Comparison of ENCODE assay signal across 8 cellular contexts in the genomic region with DNA sequence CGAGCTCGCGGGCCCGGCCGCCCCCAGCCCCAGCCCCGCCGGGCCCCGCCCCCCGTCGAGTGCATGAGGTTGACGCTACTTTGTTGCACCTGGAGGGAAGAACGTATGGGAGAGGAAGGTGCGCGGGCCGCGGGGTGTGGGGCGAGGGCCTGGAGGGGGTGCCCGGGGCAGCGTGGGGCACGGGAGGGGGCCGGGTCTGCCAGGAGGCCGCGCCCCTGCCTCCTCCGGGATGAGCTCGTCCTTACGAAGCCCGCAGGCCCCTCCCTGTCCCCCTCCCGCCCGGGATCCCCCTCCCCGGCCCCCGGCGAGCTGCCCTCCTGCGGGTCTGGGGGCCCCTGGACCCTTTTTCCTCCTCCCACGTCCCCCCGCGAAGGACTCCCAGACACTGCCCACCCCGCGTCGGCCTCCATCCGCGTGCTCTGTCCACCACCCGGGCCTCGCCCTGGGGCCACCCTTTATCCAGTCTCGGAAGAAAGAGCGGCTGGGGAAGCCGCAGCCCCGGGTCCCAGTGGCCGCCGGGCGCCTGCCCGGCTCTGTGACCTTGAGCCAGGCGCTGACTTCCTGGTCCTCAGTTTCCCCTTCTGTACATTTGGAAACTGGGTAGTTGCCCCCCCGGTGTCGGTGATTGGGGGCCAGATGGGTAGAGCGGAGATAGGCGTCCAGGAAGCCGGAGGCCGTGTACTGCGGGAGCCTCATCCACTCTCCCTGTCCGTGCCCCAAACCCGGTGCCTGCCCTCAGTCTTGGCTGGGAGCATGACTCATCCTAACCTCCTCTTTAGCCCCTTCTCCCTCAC. TPM values are rescaled to one million over a fixed set of nuclear protein-coding genes. Genes with fewer than 3 reads are reported as not detected.
DNase-seq lines count a peak whose midpoint lies in the region; ATAC-seq and TF ChIP-seq lines count a peak whose summit lies in the region.

No MANE protein-coding gene starts in this region.

- H3K9me3 ChIP-seq in right lobe of liver, result no peaks in the 10 kb centered on the region

- in situ Hi-C loops in SK-MEL-5 (cut with HindIII; ENCODE audit: low pct_unique_long_range_greater_than_20kb, low sequenced_read_pairs), result loop anchor here (25.0 kb wide), 1 partner anchor 103 kb away; no protein-coding TSS in a partner anchor
- in situ Hi-C loops in GM13977 (cut with MboI; ENCODE audit: low pct_unique_long_range_greater_than_20kb, low sequenced_read_pairs, unreplicated experiment), result loop anchor here (25.0 kb wide), 1 partner anchor 103 kb away; no protein-coding TSS in a partner anchor

- peak; percentile 46 for ATAC-seq in GM21390 (IDR thresholded peaks at IDR 0.05; ENCODE audit: unreplicated experiment)
- peak; percentile 12 to 48 (median 21) for ATAC-seq in right lobe of liver
- peak; percentile 78 for ATAC-seq in stimulated activated naive CD8-positive, alpha-beta T cell treated with anti-CD3 and anti-CD28 coated beads, Interleukin-15, amount 100 ng/mL, for 72 hours

- peak overlapping the region; percentile 86 for H3K4me3 Mint-ChIP-seq in Calu3 (ENCODE audit: low read depth, unreplicated experiment)
- H3K4me3 Mint-ChIP-seq in stimulated activated naive CD8-positive, alpha-beta T cell treated with anti-CD3 and anti-CD28 coated beads, Interleukin-15, amount 100 ng/mL, for 72 hours, result peak overlapping the region; percentile 88 to 95

- H3K4me3 ChIP-seq in choroid plexus epithelial cell (ENCODE audit: low read depth, low read length), result peak overlapping the region; percentile 66
- peak overlapping the region; percentile 56 to 69 (median 65) for H3K4me3 ChIP-seq in right lobe of liver

- TF ChIP-seq CTCF in Calu3 (IDR thresholded peaks at IDR 0.05; ENCODE audit: unreplicated experiment) (no peak), choroid plexus epithelial cell (conservative IDR thresholded peaks at IDR 0.05; ENCODE audit: low read depth, low read length) (no peak), right lobe of liver (IDR thresholded peaks at IDR 0.05) (no peak), GM13977 (IDR thresholded peaks at IDR 0.05; ENCODE audit: extremely low read depth, insufficient read depth, missing control alignments) (no peak)

- H3K27ac ChIP-seq in right lobe of liver, result no peak overlapping the region

- intact Hi-C loops in Calu3 (cut with micrococcal nuclease; ENCODE audit: unreplicated experiment) (no loop called here), right lobe of liver (cut with DNase I) (loop anchor here in 1 of 2 donors (10.0 kb wide), 1 partner anchor 91 kb away; a partner anchor contains a TSS)

- no peaks in the 10 kb centered on the region for H3K9me3 Mint-ChIP-seq in Calu3 (ENCODE audit: low read depth, unreplicated experiment)
- no peaks in the 10 kb centered on the region for H3K9me3 Mint-ChIP-seq in stimulated activated naive CD8-positive, alpha-beta T cell treated with anti-CD3 and anti-CD28 coated beads, Interleukin-15, amount 100 ng/mL, for 72 hours

- peak overlapping the region; percentile 66 for H3K27ac Mint-ChIP-seq in Calu3 (ENCODE audit: unreplicated experiment)
- H3K27ac Mint-ChIP-seq in stimulated activated naive CD8-positive, alpha-beta T cell treated with anti-CD3 and anti-CD28 coated beads, Interleukin-15, amount 100 ng/mL, for 72 hours, result peak overlapping the region; percentile 92 to 95

- no peak for TF ChIP-seq POLR2A in right lobe of liver (IDR thresholded peaks at IDR 0.05)

- peaks cover 0 to 12% (median 0%) of the 10 kb centered on the region in 4 donors for H3K4me1 ChIP-seq in right lobe of liver

- CTCF ChIA-PET in Calu3 (lab: Charles Lee), result interaction anchor here (0.5 to 1.4 kb wide), 3 partner anchors 10 to 109 kb away, joined by 4 to 7 read pairs (median 5); no protein-coding TSS in a partner anchor

- DNase-seq in Calu3 (peak; percentile 38), HT1080 (ENCODE audit: low read depth) (peak; percentile 52), SK-MEL-5 (ENCODE audit: low read depth, low spot score) (peak; percentile 29), choroid plexus epithelial cell (ENCODE audit: low read depth) (peak; percentile 39), right lobe of liver (peak in 1 of 3 donors; percentile 68), GM13977 (ENCODE audit: low spot score) (no peak)
- DNase-seq in stimulated activated naive CD8-positive, alpha-beta T cell treated with anti-CD3 and anti-CD28 coated beads, Interleukin-15, amount 100 ng/mL, for 72 hours, result peak in 1 of 2 donors; percentile 38

- no peaks in the 10 kb centered on the region for H3K4me1 Mint-ChIP-seq in Calu3 (ENCODE audit: low read depth, unreplicated experiment)
- H3K4me1 Mint-ChIP-seq in stimulated activated naive CD8-positive, alpha-beta T cell treated with anti-CD3 and anti-CD28 coated beads, Interleukin-15, amount 100 ng/mL, for 72 hours, result peaks cover 24% of the 10 kb centered on the region

- no peaks in the 10 kb centered on the region for H3K27me3 Mint-ChIP-seq in Calu3 (ENCODE audit: unreplicated experiment)
- H3K27me3 Mint-ChIP-seq in stimulated activated naive CD8-positive, alpha-beta T cell treated with anti-CD3 and anti-CD28 coated beads, Interleukin-15, amount 100 ng/mL, for 72 hours, result no peaks in the 10 kb centered on the region

- no peaks in the 10 kb centered on the region for H3K36me3 ChIP-seq in right lobe of liver

- H3K27me3 ChIP-seq in right lobe of liver, result no peaks in the 10 kb centered on the region

- WGBS in right lobe of liver (ENCODE audit: insufficient coverage, low coverage, low lambda C conversion rate, missing lambda C conversion rate), result 14% methylated on average over 7 of the region's 61 CpGs

- BruUV-seq in Calu3 (replicated peaks; lab: Mats Ljungman, UMichigan), result no TSS peak

- peaks cover 46% of the 10 kb centered on the region for H3K36me3 Mint-ChIP-seq in Calu3 (ENCODE audit: insufficient read depth, unreplicated experiment)

RNA-seq across cellular contexts. Expression of a gene that starts 0.5 kb away (rescaled TPM):
- 32.2 and 34.4 TPM in 2 replicates for total RNA-seq in Calu3 (2022)
- total RNA-seq in HT1080 (2014; rRNA removed; shearing (Covaris generic)), result 36.5 and 46.6 TPM in 2 replicates
- 47.7 and 51.3 TPM in 2 replicates for polyA plus RNA-seq in HT1080 (2015; cell fraction: cytosol; rRNA removed)
- polyA plus RNA-seq in HT1080 (2015; cell fraction: nucleus; rRNA removed), result 31.0 and 36.1 TPM in 2 replicates
- total RNA-seq in SK-MEL-5 (2014; rRNA removed; shearing (Covaris generic)), result 26.4 and 28.8 TPM in 2 replicates
- 65.9 and 84.5 TPM in 2 replicates for polyA plus RNA-seq in SK-MEL-5 (2015; cell fraction: cytosol; rRNA removed)
- 24.6 and 35.7 TPM in 2 replicates for polyA plus RNA-seq in SK-MEL-5 (2015; cell fraction: nucleus; rRNA removed)
- 1 to 10 TPM; 3.1 to 9.9 (median 5.8) TPM for total RNA-seq in right lobe of liver

RNA-seq across cellular contexts. Expression of a gene that starts 56.2 kb away (rescaled TPM):
- 0.39 and 0.42 TPM in 2 replicates for total RNA-seq in Calu3 (2022)
- not detected in 2 replicates for total RNA-seq in HT1080 (2014; rRNA removed; shearing (Covaris generic))
- not detected in 2 replicates for polyA plus RNA-seq in HT1080 (2015; cell fraction: cytosol; rRNA removed)
- 0.05 TPM in 1 of 2 replicates, not detected in the other for polyA plus RNA-seq in HT1080 (2015; cell fraction: nucleus; rRNA removed)
- total RNA-seq in SK-MEL-5 (2014; rRNA removed; shearing (Covaris generic)), result not detected in 2 replicates
- polyA plus RNA-seq in SK-MEL-5 (2015; cell fraction: cytosol; rRNA removed), result not detected in 2 replicates
- 0.07 TPM in 1 of 2 replicates, not detected in the other for polyA plus RNA-seq in SK-MEL-5 (2015; cell fraction: nucleus; rRNA removed)
- 10 to 100 TPM in 1 of 6 experiments, 1 to 10 TPM in 5; 3.0 to 11.7 (median 5.3) TPM for total RNA-seq in right lobe of liver

Comparison
In these comparisons a context has a peak if more than half of its experiments do, and no peak if none do; other contexts are left out.
1. ATAC-seq: peak in every context shown above with its lines; median percentile 78 in stimulated activated naive CD8-positive, alpha-beta T cell treated with anti-CD3 and anti-CD28 coated beads, Interleukin-15, amount 100 ng/mL, for 72 hours; 46 in GM21390; 21 in right lobe of liver.